In the genomic region with DNA sequence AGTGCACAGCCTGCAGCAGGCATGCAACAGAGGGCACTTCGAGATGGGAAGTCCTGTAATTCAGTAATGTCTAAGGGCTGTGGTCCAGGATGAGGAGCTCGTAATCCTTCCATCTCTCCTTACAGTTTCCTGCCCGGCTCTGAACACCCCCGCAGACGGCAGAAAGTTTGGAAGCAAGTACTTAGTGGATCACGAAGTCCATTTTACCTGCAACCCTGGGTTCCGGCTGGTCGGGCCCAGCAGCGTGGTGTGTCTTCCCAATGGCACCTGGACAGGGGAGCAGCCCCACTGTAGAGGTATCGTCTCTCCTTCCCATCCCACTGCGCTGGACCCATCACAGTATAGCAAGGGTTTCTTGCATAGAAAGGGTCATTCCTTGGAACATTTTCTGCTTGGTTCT, we compare ENCODE assay signal across 30 cellular contexts. TPM values are rescaled to one million over a fixed set of nuclear protein-coding genes. Genes with fewer than 3 reads are reported as not detected.
"Had no signal": no experiment of that assay in that cellular context is flagged by ENCODE, and none has a peak within 500 bp of the region (broad histone marks: within the 10 kb centered on the region; RNA-seq: fewer than 3 reads in every experiment).

No MANE protein-coding gene starts in this region.

- H3K4me1 Mint-ChIP-seq: brain had no signal

- DNase-seq: activated CD4-positive, alpha-beta T cell treated with anti-CD3 and anti-CD28 coated beads, Interleukin-2, amount 10 ng/mL, durations not matched to agents 24 days and 14 days; activated CD4-positive, alpha-beta T cell treated with anti-CD3 and anti-CD28 coated beads, Interleukin-2, amount 50 U/mL, for 4 hours; activated CD8-positive, alpha-beta memory T cell treated with anti-CD3 and anti-CD28 coated beads, Interleukin-2, amount 50 U/mL, for 4 hours; activated gamma-delta T cell; activated naive CD4-positive, alpha-beta T cell treated with Interleukin-2 at 50 U/mL for 16 hours; activated naive CD8-positive, alpha-beta T cell treated with anti-CD3 and anti-CD28 coated beads, Interleukin-2, amount 50 U/mL, for 24 hours; activated T-cell treated with anti-CD3 and anti-CD28 coated beads for 4 hours; activated T-cell treated with anti-CD3 and anti-CD28 coated beads, Interleukin-2, amount 50 U/mL, for 4 hours; anterior cingulate cortex; central memory CD4-positive, alpha-beta T cell; MM.1S; MV-4-11; NCI-H1092; NCI-H1436 treated with DMSO at 0.1 percent for 48 hours; NCI-H1694 treated with DMSO at 0.1 percent for 48 hours; NCI-H2029; NCI-H345; NCI-H524 treated with DMSO at 0.1 percent for 48 hours; PC-3; Peyer's patch; RPMI8226; SHP77 treated with DMSO at 0.1 percent for 48 hours; SK-N-SH had no signal

- H3K27ac Mint-ChIP-seq: activated CD4-positive, alpha-beta T cell treated with anti-CD3 and anti-CD28 coated beads, Interleukin-2, amount 10 ng/mL, durations not matched to agents 24 days and 14 days; activated naive CD8-positive, alpha-beta T cell; activated naive CD8-positive, alpha-beta T cell treated with anti-CD3 and anti-CD28 coated beads, Interleukin-2, amount 50 U/mL, for 24 hours; brain; T-helper 1 cell treated with Interleukin-12 subunit alpha and Interleukin-12 subunit beta and Interleukin-4 antibody, amounts not matched to agents 30 μg/mL and 1 μg/mL, for 36 hours; T-helper 2 cell treated with Interferon-gamma antibody and Interleukin-4, amounts not matched to agents 5 μg/mL and 100 μg/mL, for 36 hours had no signal

- H3K4me3 Mint-ChIP-seq: activated CD4-positive, alpha-beta T cell treated with anti-CD3 and anti-CD28 coated beads, Interleukin-2, amount 10 ng/mL, durations not matched to agents 24 days and 14 days; activated naive CD8-positive, alpha-beta T cell; activated naive CD8-positive, alpha-beta T cell treated with anti-CD3 and anti-CD28 coated beads, Interleukin-2, amount 50 U/mL, for 24 hours; activated T-cell treated with anti-CD3 and anti-CD28 coated beads, Interleukin-2, amount 50 U/mL, for 4 hours; brain; T-helper 1 cell treated with Interleukin-12 subunit alpha and Interleukin-12 subunit beta and Interleukin-4 antibody, amounts not matched to agents 30 μg/mL and 1 μg/mL, for 36 hours; T-helper 2 cell treated with Interferon-gamma antibody and Interleukin-4, amounts not matched to agents 5 μg/mL and 100 μg/mL, for 36 hours had no signal

- FAIRE-seq: bronchial epithelial cell, TTC549 had no signal

- H3K27me3 Mint-ChIP-seq: activated CD4-positive, alpha-beta T cell treated with anti-CD3 and anti-CD28 coated beads, Interleukin-2, amount 10 ng/mL, durations not matched to agents 24 days and 14 days; activated naive CD8-positive, alpha-beta T cell; activated naive CD8-positive, alpha-beta T cell treated with anti-CD3 and anti-CD28 coated beads, Interleukin-2, amount 50 U/mL, for 24 hours; brain had no signal

- H3K9me3 Mint-ChIP-seq: activated CD4-positive, alpha-beta T cell treated with anti-CD3 and anti-CD28 coated beads, Interleukin-2, amount 10 ng/mL, durations not matched to agents 24 days and 14 days; activated naive CD8-positive, alpha-beta T cell treated with anti-CD3 and anti-CD28 coated beads, Interleukin-2, amount 50 U/mL, for 24 hours; activated T-cell treated with anti-CD3 and anti-CD28 coated beads, Interleukin-2, amount 50 U/mL, for 4 hours; brain; T-helper 1 cell treated with Interleukin-12 subunit alpha and Interleukin-12 subunit beta and Interleukin-4 antibody, amounts not matched to agents 30 μg/mL and 1 μg/mL, for 36 hours; T-helper 2 cell treated with Interferon-gamma antibody and Interleukin-4, amounts not matched to agents 5 μg/mL and 100 μg/mL, for 36 hours had no signal

- H3K36me3 Mint-ChIP-seq: activated naive CD8-positive, alpha-beta T cell; brain had no signal

RNA-seq across cellular contexts. Expression of a gene that starts 26.7 kb away (rescaled TPM):
- total RNA-seq: SJSA1 had no signal
